Comparison of ENCODE assay signal across 12 cellular contexts in genomic region chr10:11329055-11329673, GRCh38.
DNase-seq lines count a peak whose midpoint lies in the region; ATAC-seq and TF ChIP-seq lines count a peak whose summit lies in the region.
"Had no signal": no experiment of that assay in that cellular context is flagged by ENCODE, and none has a peak within 500 bp of the region (broad histone marks: within the 10 kb centered on the region; RNA-seq: fewer than 3 reads in every experiment).

No MANE protein-coding gene starts in this region.

- no peak overlapping the region for H3K4me3 ChIP-seq in Caco-2 (ENCODE audit: low read depth, low read length)

- peak overlapping the region; percentile 28 for H3K27ac Mint-ChIP-seq in T-helper 1 cell treated with Interleukin-12 subunit alpha and Interleukin-12 subunit beta and Interleukin-4 antibody, amounts not matched to agents 30 μg/mL and 1 μg/mL, for 36 hours
- H3K27ac Mint-ChIP-seq in activated CD4-positive, alpha-beta memory T cell treated with anti-CD3 and anti-CD28 coated beads for 36 hours, result peak overlapping the region; percentile 63
- peak overlapping the region; percentile 2 for H3K27ac Mint-ChIP-seq in glutamatergic neuron (ENCODE audit: unreplicated experiment)
- H3K27ac Mint-ChIP-seq in stimulated activated memory B cell treated with anti-CD40 and anti-IgM and Interleukin-4, amounts not matched to agents 10 μg/mL and 1 μg/mL and 100 μg/mL, for 72 hours, result peak overlapping the region; percentile 51
- no peak overlapping the region for H3K27ac Mint-ChIP-seq in Caco-2 (ENCODE audit: unreplicated experiment)

- H3K36me3 Mint-ChIP-seq in T-helper 1 cell treated with Interleukin-12 subunit alpha and Interleukin-12 subunit beta and Interleukin-4 antibody, amounts not matched to agents 30 μg/mL and 1 μg/mL, for 36 hours (ENCODE audit: low read depth), result peaks cover 66% of the 10 kb centered on the region
- H3K36me3 Mint-ChIP-seq in activated CD4-positive, alpha-beta memory T cell treated with anti-CD3 and anti-CD28 coated beads for 36 hours, result peaks cover 54% of the 10 kb centered on the region
- no peaks in the 10 kb centered on the region for H3K36me3 Mint-ChIP-seq in glutamatergic neuron (ENCODE audit: unreplicated experiment)
- H3K36me3 Mint-ChIP-seq in stimulated activated memory B cell treated with anti-CD40 and anti-IgM and Interleukin-4, amounts not matched to agents 10 μg/mL and 1 μg/mL and 100 μg/mL, for 72 hours, result peaks cover 81% of the 10 kb centered on the region
- no peaks in the 10 kb centered on the region for H3K36me3 Mint-ChIP-seq in Caco-2 (ENCODE audit: insufficient read depth, unreplicated experiment)

- peaks cover 21% of the 10 kb centered on the region for H3K4me1 Mint-ChIP-seq in T-helper 1 cell treated with Interleukin-12 subunit alpha and Interleukin-12 subunit beta and Interleukin-4 antibody, amounts not matched to agents 30 μg/mL and 1 μg/mL, for 36 hours (ENCODE audit: low read depth)
- peaks cover 31% of the 10 kb centered on the region for H3K4me1 Mint-ChIP-seq in activated CD4-positive, alpha-beta memory T cell treated with anti-CD3 and anti-CD28 coated beads for 36 hours (ENCODE audit: low read depth)
- peaks cover 21% of the 10 kb centered on the region for H3K4me1 Mint-ChIP-seq in glutamatergic neuron (ENCODE audit: low read depth, unreplicated experiment)
- H3K4me1 Mint-ChIP-seq in stimulated activated memory B cell treated with anti-CD40 and anti-IgM and Interleukin-4, amounts not matched to agents 10 μg/mL and 1 μg/mL and 100 μg/mL, for 72 hours, result peaks cover 31% of the 10 kb centered on the region
- peaks cover 54% of the 10 kb centered on the region for H3K4me1 Mint-ChIP-seq in Caco-2 (ENCODE audit: low read depth, unreplicated experiment)

- POLR2A ChIA-PET in activated CD4-positive, alpha-beta memory T cell treated with anti-CD3 and anti-CD28 coated beads for 36 hours (lab: Charles Lee), result interaction anchor here (0.6 kb wide), 1 partner anchor 111 kb away, joined by 4 read pairs; no protein-coding TSS in a partner anchor
- POLR2A ChIA-PET in Caco-2 (lab: Charles Lee), result no interaction called here

- ATAC-seq in stimulated activated memory B cell treated with anti-CD40 and anti-IgM and Interleukin-4, amounts not matched to agents 10 μg/mL and 1 μg/mL and 100 μg/mL, for 72 hours, result no peak

- no peaks in the 10 kb centered on the region for H3K36me3 ChIP-seq in Caco-2 (ENCODE audit: control insufficient read depth, insufficient read depth, low read length)

- H3K9me3 ChIP-seq in Caco-2, result no peaks in the 10 kb centered on the region

- no peak overlapping the region for H3K4me3 Mint-ChIP-seq in T-helper 1 cell treated with Interleukin-12 subunit alpha and Interleukin-12 subunit beta and Interleukin-4 antibody, amounts not matched to agents 30 μg/mL and 1 μg/mL, for 36 hours
- H3K4me3 Mint-ChIP-seq in activated CD4-positive, alpha-beta memory T cell treated with anti-CD3 and anti-CD28 coated beads for 36 hours, result no peak overlapping the region
- H3K4me3 Mint-ChIP-seq in glutamatergic neuron (ENCODE audit: unreplicated experiment) (no peak overlapping the region), Caco-2 (ENCODE audit: unreplicated experiment) (no peak overlapping the region)
- no peak overlapping the region for H3K4me3 Mint-ChIP-seq in stimulated activated memory B cell treated with anti-CD40 and anti-IgM and Interleukin-4, amounts not matched to agents 10 μg/mL and 1 μg/mL and 100 μg/mL, for 72 hours

- CTCF ChIA-PET in activated CD4-positive, alpha-beta memory T cell treated with anti-CD3 and anti-CD28 coated beads for 36 hours (lab: Charles Lee), result no interaction called here
- CTCF ChIA-PET in Caco-2 (lab: Charles Lee), result interaction anchor here (1.2 kb wide), 1 partner anchor 108 kb away, joined by 3 read pairs; no protein-coding TSS in a partner anchor

- no peak for DNase-seq in T-helper 1 cell
- no peak for DNase-seq in activated CD4-positive, alpha-beta memory T cell treated with anti-CD3 and anti-CD28 coated beads for 36 hours
- no peak for DNase-seq in glutamatergic neuron
- no peak for DNase-seq in DMS114 treated with DMSO at 0.1 percent for 48 hours (lab: John Stamatoyannopoulos, UW; ENCODE audit: unreplicated experiment)
- no peak for DNase-seq in Caco-2
- no peak for DNase-seq in globus pallidus (ENCODE audit: low spot score)
- DNase-seq: 8988T, HCEC 1CT, NCI-H1092 treated with DMSO at 0.1 percent for 48 hours, posterior cingulate gyrus had no signal

- intact Hi-C loops in activated CD4-positive, alpha-beta memory T cell treated with anti-CD3 and anti-CD28 coated beads for 36 hours (cut with micrococcal nuclease), result no loop called here
- intact Hi-C loops in Caco-2 (cut with micrococcal nuclease; ENCODE audit: unreplicated experiment), result no loop called here

- H3K27me3 Mint-ChIP-seq in T-helper 1 cell treated with Interleukin-12 subunit alpha and Interleukin-12 subunit beta and Interleukin-4 antibody, amounts not matched to agents 30 μg/mL and 1 μg/mL, for 36 hours (ENCODE audit: low read depth), result no peaks in the 10 kb centered on the region
- H3K27me3 Mint-ChIP-seq in activated CD4-positive, alpha-beta memory T cell treated with anti-CD3 and anti-CD28 coated beads for 36 hours, result no peaks in the 10 kb centered on the region
- peaks cover 2% of the 10 kb centered on the region for H3K27me3 Mint-ChIP-seq in glutamatergic neuron (ENCODE audit: unreplicated experiment)
- H3K27me3 Mint-ChIP-seq in stimulated activated memory B cell treated with anti-CD40 and anti-IgM and Interleukin-4, amounts not matched to agents 10 μg/mL and 1 μg/mL and 100 μg/mL, for 72 hours, result no peaks in the 10 kb centered on the region
- no peaks in the 10 kb centered on the region for H3K27me3 Mint-ChIP-seq in Caco-2 (ENCODE audit: insufficient read depth, unreplicated experiment)

- TF ChIP-seq CTCF in glutamatergic neuron (IDR thresholded peaks at IDR 0.05; ENCODE audit: partially characterized antibody, unreplicated experiment) (no peak), Caco-2 (IDR thresholded peaks at IDR 0.05; ENCODE audit: insufficient read depth in 1 of 2, low read depth in 1 of 2, low read length in 1 of 2, severe bottlenecking in 1 of 2, unreplicated experiment in 1 of 2) (no peak)

- H3K4me1 ChIP-seq in Caco-2, result peaks cover 33% of the 10 kb centered on the region

- H3K27me3 ChIP-seq in Caco-2 (replicated peaks; ENCODE audit: control insufficient read depth, insufficient read depth, low read length), result no peaks in the 10 kb centered on the region

- no TSS peak for BruUV-seq in Caco-2 (replicated peaks; lab: Mats Ljungman, UMichigan)

- no peaks in the 10 kb centered on the region for H3K9me3 Mint-ChIP-seq in T-helper 1 cell treated with Interleukin-12 subunit alpha and Interleukin-12 subunit beta and Interleukin-4 antibody, amounts not matched to agents 30 μg/mL and 1 μg/mL, for 36 hours
- H3K9me3 Mint-ChIP-seq in activated CD4-positive, alpha-beta memory T cell treated with anti-CD3 and anti-CD28 coated beads for 36 hours, result no peaks in the 10 kb centered on the region
- peaks cover 5% of the 10 kb centered on the region for H3K9me3 Mint-ChIP-seq in glutamatergic neuron (ENCODE audit: unreplicated experiment)
- no peaks in the 10 kb centered on the region for H3K9me3 Mint-ChIP-seq in stimulated activated memory B cell treated with anti-CD40 and anti-IgM and Interleukin-4, amounts not matched to agents 10 μg/mL and 1 μg/mL and 100 μg/mL, for 72 hours
- H3K9me3 Mint-ChIP-seq in Caco-2 (ENCODE audit: unreplicated experiment), result no peaks in the 10 kb centered on the region
